In the genomic region with DNA sequence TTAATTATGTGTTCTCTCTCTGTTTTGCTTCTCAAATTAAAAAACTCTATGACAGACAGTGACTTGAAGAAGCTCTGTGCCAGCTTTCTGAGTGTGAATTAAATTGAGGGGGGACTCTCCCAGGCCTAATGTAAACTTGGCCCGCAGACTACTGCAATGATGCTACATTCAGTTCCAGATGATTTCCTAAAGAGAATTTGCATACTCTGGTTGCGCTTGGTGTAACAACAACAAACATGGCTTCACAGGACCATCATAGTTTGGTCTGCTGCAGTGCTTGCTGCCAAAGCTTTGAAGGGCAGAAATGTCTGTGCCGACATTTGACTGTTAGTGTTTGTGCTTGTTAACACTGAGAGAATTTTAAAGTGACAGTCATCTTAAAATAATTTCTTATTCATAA, we compare ENCODE assay signal across 10 cellular contexts.
A peak's percentile ranks its signal among the peaks of the same experiment; 100 is the strongest.
DNase-seq lines count a peak whose midpoint lies in the region; ATAC-seq and TF ChIP-seq lines count a peak whose summit lies in the region.
"Had no signal": no experiment of that assay in that cellular context is flagged by ENCODE, and none has a peak within 500 bp of the region (broad histone marks: within the 10 kb centered on the region; RNA-seq: fewer than 3 reads in every experiment).

No MANE protein-coding gene starts in this region.

- no peaks in the 10 kb centered on the region for H3K36me3 Mint-ChIP-seq in activated naive CD8-positive, alpha-beta T cell treated with anti-CD3 and anti-CD28 coated beads, Interleukin-2, amount 50 U/mL, for 24 hours (ENCODE audit: low read depth)

- no peaks in the 10 kb centered on the region for H3K27me3 Mint-ChIP-seq in activated naive CD8-positive, alpha-beta T cell treated with anti-CD3 and anti-CD28 coated beads, Interleukin-2, amount 50 U/mL, for 24 hours

- in situ Hi-C loops in GM13976 (cut with MboI; ENCODE audit: low sequenced_read_pairs, unreplicated experiment) = loop anchor here (10.0 to 25.0 kb wide), 2 partner anchors 110 to 302 kb away; a partner anchor contains a TSS

- H3K4me3 ChIP-seq in fibroblast of pulmonary artery (replicated peaks; ENCODE audit: low read depth, low read length) = no peak overlapping the region

- DNase-seq in GM13976 (ENCODE audit: low spot score) = peak; percentile 37
- peak; percentile 55 for DNase-seq in fibroblast of pulmonary artery (ENCODE audit: low read depth)
- DNase-seq in effector CD8-positive, alpha-beta T cell (lab: John Stamatoyannopoulos, UW) = no peak
- DNase-seq in NCI-H1694 treated with DMSO at 0.1 percent for 48 hours (lab: John Stamatoyannopoulos, UW) = no peak
- DNase-seq in activated naive CD8-positive, alpha-beta T cell treated with anti-CD3 and anti-CD28 coated beads, Interleukin-2, amount 50 U/mL, for 24 hours = no peak
- DNase-seq: midbrain, PC-3 had no signal

- no peaks in the 10 kb centered on the region for H3K9me3 Mint-ChIP-seq in activated naive CD8-positive, alpha-beta T cell treated with anti-CD3 and anti-CD28 coated beads, Interleukin-2, amount 50 U/mL, for 24 hours

- no peak overlapping the region for H3K4me3 Mint-ChIP-seq in activated naive CD8-positive, alpha-beta T cell treated with anti-CD3 and anti-CD28 coated beads, Interleukin-2, amount 50 U/mL, for 24 hours

- H3K4me1 Mint-ChIP-seq in activated naive CD8-positive, alpha-beta T cell treated with anti-CD3 and anti-CD28 coated beads, Interleukin-2, amount 50 U/mL, for 24 hours = peaks cover 20% of the 10 kb centered on the region

- ATAC-seq in GM21423 (IDR thresholded peaks at IDR 0.05; ENCODE audit: unreplicated experiment) (peak; percentile 64), HG03342 (IDR thresholded peaks at IDR 0.05; ENCODE audit: unreplicated experiment) (peak; percentile 97), HG03039 (IDR thresholded peaks at IDR 0.05; ENCODE audit: unreplicated experiment) (no peak)
- ATAC-seq in activated naive CD8-positive, alpha-beta T cell treated with anti-CD3 and anti-CD28 coated beads, Interleukin-2, amount 50 U/mL, for 24 hours = no peak
- ATAC-seq: PC-3 had no signal

- H3K27ac Mint-ChIP-seq in activated naive CD8-positive, alpha-beta T cell treated with anti-CD3 and anti-CD28 coated beads, Interleukin-2, amount 50 U/mL, for 24 hours = no peak overlapping the region

- TF ChIP-seq CTCF in GM13976 (IDR thresholded peaks at IDR 0.05; ENCODE audit: borderline replicate concordance, control extremely low read depth, extremely low read depth, insufficient read depth, missing control alignments) (no peak), fibroblast of pulmonary artery (IDR thresholded peaks at IDR 0.05; ENCODE audit: low read length, missing control alignments) (no peak)

Comparison
In these comparisons a context has a peak if more than half of its experiments do, and no peak if none do; other contexts are left out.
1. DNase-seq: peak in GM13976 (single experiment) and fibroblast of pulmonary artery (single experiment); none in effector CD8-positive, alpha-beta T cell (single experiment), NCI-H1694 treated with DMSO at 0.1 percent for 48 hours (single experiment) and activated naive CD8-positive, alpha-beta T cell treated with anti-CD3 and anti-CD28 coated beads, Interleukin-2, amount 50 U/mL, for 24 hours (single experiment).
2. ATAC-seq: peak in GM21423 (single experiment) and HG03342 (single experiment); none in HG03039 (single experiment) and activated naive CD8-positive, alpha-beta T cell treated with anti-CD3 and anti-CD28 coated beads, Interleukin-2, amount 50 U/mL, for 24 hours (single experiment).